Comparison of ENCODE assay signal across 14 cellular contexts in genomic region chr20:63340158-63340688, GRCh38. TPM values are rescaled to one million over a fixed set of nuclear protein-coding genes. Genes with fewer than 3 reads are reported as not detected.
"Had no signal": no experiment of that assay in that cellular context is flagged by ENCODE, and none has a peak within 500 bp of the region (broad histone marks: within the 10 kb centered on the region; RNA-seq: fewer than 3 reads in every experiment).

No MANE protein-coding gene starts in this region.

RNA-seq across cellular contexts. Expression of gene CHRNA4, which starts 20.9 kb away (rescaled TPM):
- total RNA-seq: activated CD4-positive, alpha-beta T cell treated with anti-CD3 and anti-CD28 coated beads, Interleukin-2, amount 10 ng/mL, durations not matched to agents 24 days and 14 days; activated CD8-positive, alpha-beta memory T cell treated with anti-CD3 and anti-CD28 coated beads for 36 hours; activated CD8-positive, alpha-beta T cell treated with anti-CD3 and anti-CD28 coated beads for 36 hours; activated naive CD8-positive, alpha-beta T cell treated with anti-CD3 and anti-CD28 coated beads for 36 hours; activated T-cell treated with anti-CD3 and anti-CD28 coated beads, Interleukin-2, amount 50 U/mL, for 72 hours; activated T-helper 17 cell treated with anti-CD3 and anti-CD28 coated beads, Interleukin-2, amount 50 U/mL, for 72 hours; bronchial epithelial cell; LHCN-M2; OCI-LY7; RPMI7951; T-helper 1 cell treated with Interleukin-12 subunit alpha and Interleukin-12 subunit beta and Interleukin-4 antibody, amounts not matched to agents 30 ng/mL and 1 ng/mL, for 36 hours; T-helper 2 cell treated with Interferon-gamma antibody and Interleukin-4, amounts not matched to agents 100 ng/mL and 5 ng/mL, for 36 hours had no signal
- polyA plus RNA-seq: adipose tissue had no signal

RNA-seq across cellular contexts. Expression of gene COL20A1, which starts 47.2 kb away (rescaled TPM):
- total RNA-seq: activated CD4-positive, alpha-beta T cell treated with anti-CD3 and anti-CD28 coated beads, Interleukin-2, amount 10 ng/mL, durations not matched to agents 24 days and 14 days; activated CD8-positive, alpha-beta memory T cell treated with anti-CD3 and anti-CD28 coated beads for 36 hours; bronchial epithelial cell; RPMI7951; SJCRH30; T-helper 2 cell treated with Interferon-gamma antibody and Interleukin-4, amounts not matched to agents 100 ng/mL and 5 ng/mL, for 36 hours had no signal
- polyA plus RNA-seq: adipose tissue had no signal
